12 cellular contexts compared by ENCODE assay signal in genomic region chr1:1799716-1800115, GRCh38. TPM values are rescaled to one million over a fixed set of nuclear protein-coding genes. Genes with fewer than 3 reads are reported as not detected.
DNase-seq lines count a peak whose midpoint lies in the region; ATAC-seq and TF ChIP-seq lines count a peak whose summit lies in the region.
"Had no signal": no experiment of that assay in that cellular context is flagged by ENCODE, and none has a peak within 500 bp of the region (broad histone marks: within the 10 kb centered on the region; RNA-seq: fewer than 3 reads in every experiment).

No MANE protein-coding gene starts in this region.

- no peak for TF ChIP-seq POLR2A in uterus (IDR thresholded peaks at IDR 0.05)

- H3K27me3 Mint-ChIP-seq in CD4-positive, alpha-beta T cell: no peaks in the 10 kb centered on the region
- H3K27me3 Mint-ChIP-seq in activated naive CD8-positive, alpha-beta T cell treated with anti-CD3 and anti-CD28 coated beads for 36 hours: no peaks in the 10 kb centered on the region

- POLR2A ChIA-PET in CD4-positive, alpha-beta T cell (lab: Charles Lee): interaction anchor here (0.7 kb wide), 1 partner anchor 20 kb away, joined by 3 read pairs; no protein-coding TSS in a partner anchor

- peaks cover 26% of the 10 kb centered on the region for H3K4me1 Mint-ChIP-seq in CD4-positive, alpha-beta T cell (ENCODE audit: low read depth)
- peaks cover 13% of the 10 kb centered on the region for H3K4me1 Mint-ChIP-seq in activated naive CD8-positive, alpha-beta T cell treated with anti-CD3 and anti-CD28 coated beads for 36 hours

- H3K36me3 ChIP-seq in uterus (no peaks in the 10 kb centered on the region), colonic mucosa (peaks cover 35% of the 10 kb centered on the region)

- no peaks in the 10 kb centered on the region for H3K27me3 ChIP-seq in CD4-positive, alpha-beta T cell (ENCODE audit: control insufficient read depth, insufficient read depth, low read length)
- H3K27me3 ChIP-seq in uterus: no peaks in the 10 kb centered on the region
- no peaks in the 10 kb centered on the region for H3K27me3 ChIP-seq in colonic mucosa

- intact Hi-C loops in CD4-positive, alpha-beta T cell (cut with DNase I, micrococcal nuclease): no loop called here
- intact Hi-C loops in uterus (cut with DNase I; ENCODE audit: low total_unique reads) (no loop called here), colonic mucosa (cut with DNase I) (no loop called here)

- no peak for TF ChIP-seq CTCF in CD4-positive, alpha-beta T cell (IDR thresholded peaks at IDR 0.05)
- TF ChIP-seq CTCF in uterus (IDR thresholded peaks at IDR 0.05): no peak
- no peak for TF ChIP-seq CTCF in colonic mucosa (IDR thresholded peaks at IDR 0.05)

- H3K9ac ChIP-seq in colonic mucosa (ENCODE audit: low read depth in 2 of 2, low read length in 2 of 2): no peak overlapping the region

- no peaks in the 10 kb centered on the region for H3K9me3 Mint-ChIP-seq in CD4-positive, alpha-beta T cell
- H3K9me3 Mint-ChIP-seq in activated naive CD8-positive, alpha-beta T cell treated with anti-CD3 and anti-CD28 coated beads for 36 hours: no peaks in the 10 kb centered on the region

- DNase-seq in CD4-positive, alpha-beta T cell: no peak
- peak; percentile 82 for DNase-seq in GM19240 (ENCODE audit: insufficient read length, low spot score)
- DNase-seq in activated naive CD8-positive, alpha-beta T cell treated with anti-CD3 and anti-CD28 coated beads for 36 hours: no peak
- no peak for DNase-seq in stimulated activated CD8-positive, alpha-beta memory T cell treated with anti-CD3 and anti-CD28 coated beads, Interleukin-4, amount 100 ng/mL, for 48 hours
- no peak for DNase-seq in uterus
- DNase-seq in colonic mucosa: no peak
- DNase-seq: activated CD4-positive, CD25-positive, alpha-beta regulatory T cell treated with anti-CD3 and anti-CD28 coated beads, Interleukin-2, amount 50 U/mL, for 72 hours; COR-L47; substantia nigra had no signal

- no peak overlapping the region for H3K27ac ChIP-seq in CD4-positive, alpha-beta T cell (ENCODE audit: low read depth, low read length)
- H3K27ac ChIP-seq in uterus: no peak overlapping the region
- H3K27ac ChIP-seq in colonic mucosa: no peak overlapping the region

- no peaks in the 10 kb centered on the region for H3K9me3 ChIP-seq in CD4-positive, alpha-beta T cell (ENCODE audit: control insufficient read depth, low read length)
- H3K9me3 ChIP-seq in uterus (no peaks in the 10 kb centered on the region), colonic mucosa (no peaks in the 10 kb centered on the region)

- H3K4me3 ChIP-seq in uterus (no peak overlapping the region), colonic mucosa (no peak overlapping the region)
- H3K4me3 ChIP-seq: lung had no signal

- H3K36me3 Mint-ChIP-seq in CD4-positive, alpha-beta T cell (ENCODE audit: low read depth): peaks cover 85% of the 10 kb centered on the region
- H3K36me3 Mint-ChIP-seq in activated naive CD8-positive, alpha-beta T cell treated with anti-CD3 and anti-CD28 coated beads for 36 hours: peaks cover 14% of the 10 kb centered on the region

- no peak for ATAC-seq in CD4-positive, alpha-beta T cell (ENCODE audit: poor library complexity)
- ATAC-seq in HG02981 (IDR thresholded peaks at IDR 0.05; ENCODE audit: unreplicated experiment) (peak; percentile 74), GM18502 (IDR thresholded peaks at IDR 0.05; ENCODE audit: poor library complexity, unreplicated experiment) (no peak)

- H3K4me3 Mint-ChIP-seq in CD4-positive, alpha-beta T cell: no peak overlapping the region
- no peak overlapping the region for H3K4me3 Mint-ChIP-seq in activated naive CD8-positive, alpha-beta T cell treated with anti-CD3 and anti-CD28 coated beads for 36 hours

- H3K4me1 ChIP-seq in uterus (no peaks in the 10 kb centered on the region), colonic mucosa (no peaks in the 10 kb centered on the region)

- peak overlapping the region; percentile 47 for H3K27ac Mint-ChIP-seq in CD4-positive, alpha-beta T cell
- H3K27ac Mint-ChIP-seq in activated naive CD8-positive, alpha-beta T cell treated with anti-CD3 and anti-CD28 coated beads for 36 hours: peak overlapping the region; percentile 50

- CTCF ChIA-PET in CD4-positive, alpha-beta T cell (lab: Charles Lee): no interaction called here

RNA-seq across cellular contexts. Expression of gene NADK, which starts 21.4 kb away (rescaled TPM):
- 10 to 100 TPM; 19.9 to 25.1 TPM for total RNA-seq in CD4-positive, alpha-beta T cell
- total RNA-seq in activated naive CD8-positive, alpha-beta T cell treated with anti-CD3 and anti-CD28 coated beads for 36 hours: 10 to 100 TPM; 74.7 to 77.1 TPM
- 10 to 100 TPM; 40.1 to 76.9 (median 51.8) TPM for total RNA-seq in uterus
- 100 to 1,000 TPM; 122 to 146 TPM for total RNA-seq in colonic mucosa
